Comparison of ENCODE assay signal across 17 cellular contexts in the genomic region with DNA sequence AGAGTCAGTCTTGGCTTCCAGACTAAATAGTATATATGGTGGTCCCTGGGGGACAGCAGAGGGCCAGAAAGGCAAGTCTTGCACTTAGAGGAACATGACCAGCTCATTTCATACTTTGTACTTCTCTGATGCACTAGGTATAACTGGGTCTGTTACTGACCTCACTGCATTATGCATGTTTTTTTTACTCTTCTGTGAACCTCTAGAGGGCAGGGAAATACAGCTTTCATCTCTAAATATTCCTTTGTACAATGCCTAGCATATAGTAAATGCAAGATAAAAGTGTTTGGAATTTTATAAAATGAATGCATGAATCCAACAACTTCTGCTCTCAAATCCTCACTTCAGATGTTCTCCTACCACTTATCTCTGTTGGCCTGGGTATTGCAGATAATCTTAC. TPM values are rescaled to one million over a fixed set of nuclear protein-coding genes. Genes with fewer than 3 reads are reported as not detected.
DNase-seq lines count a peak whose midpoint lies in the region; ATAC-seq and TF ChIP-seq lines count a peak whose summit lies in the region.
"Had no signal": no experiment of that assay in that cellular context is flagged by ENCODE, and none has a peak within 500 bp of the region (broad histone marks: within the 10 kb centered on the region; RNA-seq: fewer than 3 reads in every experiment).

No MANE protein-coding gene starts in this region.

- H3K36me3 Mint-ChIP-seq in activated CD4-positive, alpha-beta memory T cell treated with anti-CD3 and anti-CD28 coated beads, Interleukin-2, amount 10 ng/mL, durations not matched to agents 7 days and 5 days (ENCODE audit: low read depth) = no peaks in the 10 kb centered on the region

- H3K4me1 ChIP-seq in mucosa of descending colon (ENCODE audit: low read depth) = no peaks in the 10 kb centered on the region
- H3K4me1 ChIP-seq: BE2C had no signal

- H3K4me3 ChIP-seq in astrocyte of the cerebellum (ENCODE audit: low read depth, low read length) (no peak overlapping the region), mucosa of descending colon (no peak overlapping the region)
- H3K4me3 ChIP-seq: MG63 had no signal

- H3K27ac Mint-ChIP-seq in activated CD4-positive, alpha-beta memory T cell treated with anti-CD3 and anti-CD28 coated beads, Interleukin-2, amount 10 ng/mL, durations not matched to agents 7 days and 5 days = no peak overlapping the region
- H3K27ac Mint-ChIP-seq: CD4-positive, alpha-beta T cell had no signal

- H3K9me3 Mint-ChIP-seq in activated CD4-positive, alpha-beta memory T cell treated with anti-CD3 and anti-CD28 coated beads, Interleukin-2, amount 10 ng/mL, durations not matched to agents 7 days and 5 days = no peaks in the 10 kb centered on the region
- H3K9me3 Mint-ChIP-seq: CD4-positive, alpha-beta T cell had no signal

- peak; percentile 19 for TF ChIP-seq CTCF in GM10248 (IDR thresholded peaks at IDR 0.05; ENCODE audit: control extremely low read depth, extremely low read depth, low read depth, missing control alignments)
- TF ChIP-seq CTCF in astrocyte of the cerebellum (IDR thresholded peaks at IDR 0.05; ENCODE audit: low read depth, low read length, missing control alignments) = peak; percentile 3
- TF ChIP-seq CTCF in mucosa of descending colon (IDR thresholded peaks at IDR 0.05) = no peak

- CTCF ChIA-PET in GM10248 (lab: Yijun Ruan, JAX) = interaction anchor here (1.0 to 3.6 kb wide), 5 partner anchors 9 to 288 kb away, joined by 3 to 16 read pairs (median 5); no protein-coding TSS in a partner anchor
- CTCF ChIA-PET in activated CD4-positive, alpha-beta memory T cell treated with anti-CD3 and anti-CD28 coated beads, Interleukin-2, amount 10 ng/mL, durations not matched to agents 7 days and 5 days (lab: Charles Lee) = no interaction called here

- H3K4me1 Mint-ChIP-seq in activated CD4-positive, alpha-beta memory T cell treated with anti-CD3 and anti-CD28 coated beads, Interleukin-2, amount 10 ng/mL, durations not matched to agents 7 days and 5 days = no peaks in the 10 kb centered on the region

- no peak for TF ChIP-seq EP300 in Ishikawa (IDR thresholded peaks at IDR 0.05; ENCODE audit: borderline replicate concordance)

- H3K27me3 Mint-ChIP-seq in activated CD4-positive, alpha-beta memory T cell treated with anti-CD3 and anti-CD28 coated beads, Interleukin-2, amount 10 ng/mL, durations not matched to agents 7 days and 5 days = peaks cover 17% of the 10 kb centered on the region
- H3K27me3 Mint-ChIP-seq: CD4-positive, alpha-beta T cell had no signal

- in situ Hi-C loops in astrocyte of the cerebellum (cut with HindIII; ENCODE audit: low sequenced_read_pairs) = no loop called here

- POLR2A ChIA-PET in GM10248 (lab: Yijun Ruan, JAX) = no interaction called here
- POLR2A ChIA-PET in activated CD4-positive, alpha-beta memory T cell treated with anti-CD3 and anti-CD28 coated beads, Interleukin-2, amount 10 ng/mL, durations not matched to agents 7 days and 5 days (lab: Charles Lee) = no interaction called here

- peak; percentile 60 for ATAC-seq in mucosa of descending colon
- no peak for ATAC-seq in GM18498 (IDR thresholded peaks at IDR 0.05; ENCODE audit: unreplicated experiment)
- ATAC-seq in GM18520 (IDR thresholded peaks at IDR 0.05; ENCODE audit: unreplicated experiment) = no peak

- no peaks in the 10 kb centered on the region for H3K36me3 ChIP-seq in mucosa of descending colon (ENCODE audit: low read depth)
- H3K36me3 ChIP-seq: BE2C, MG63 had no signal

- H3K4me3 Mint-ChIP-seq in activated CD4-positive, alpha-beta memory T cell treated with anti-CD3 and anti-CD28 coated beads, Interleukin-2, amount 10 ng/mL, durations not matched to agents 7 days and 5 days = no peak overlapping the region
- H3K4me3 Mint-ChIP-seq: CD4-positive, alpha-beta T cell had no signal

- TF ChIP-seq RAD21 in Ishikawa (IDR thresholded peaks at IDR 0.05; ENCODE audit: low read depth) = peak; percentile 18; the same call in 1 of the 2 replicates

- intact Hi-C loops in mucosa of descending colon (cut with DNase I, micrococcal nuclease) = no loop called here

- DNase-seq in GM10248 (ENCODE audit: extremely low spot score) (no peak), astrocyte of the cerebellum (ENCODE audit: low read depth) (no peak), mucosa of descending colon (no peak)
- DNase-seq in activated CD4-positive, alpha-beta memory T cell treated with anti-CD3 and anti-CD28 coated beads, Interleukin-2, amount 10 ng/mL, durations not matched to agents 7 days and 5 days = no peak
- DNase-seq: BE2C; CD4-positive, alpha-beta T cell; DMS53; HCEC 1CT; MG63; NCI-H1105; NCI-H1694 treated with DMSO at 0.1 percent for 48 hours; NCI-H226; NCI-H524 treated with DMSO at 0.1 percent for 48 hours had no signal

- H3K9me3 ChIP-seq in mucosa of descending colon = no peaks in the 10 kb centered on the region
- H3K9me3 ChIP-seq: BE2C, MG63 had no signal

TF ChIP-seq in Ishikawa, 13 proteins besides CTCF, POLR2A, EP300 and RAD21:
- TF ChIP-seq USF1 (IDR thresholded peaks at IDR 0.05) (no peak), CREB1 (IDR thresholded peaks at IDR 0.05; ENCODE audit: low read depth) (no peak), NFIC (IDR thresholded peaks at IDR 0.05) (no peak), YY1 (IDR thresholded peaks at IDR 0.05; ENCODE audit: low read depth) (no peak), TEAD4 (IDR thresholded peaks at IDR 0.05) (no peak), MAX (IDR thresholded peaks at IDR 0.05) (no peak), ZBTB7A (IDR thresholded peaks at IDR 0.05; ENCODE audit: low read depth) (no peak), FOXM1 (IDR thresholded peaks at IDR 0.05; ENCODE audit: borderline replicate concordance, low read depth) (no peak), TAF1 (IDR thresholded peaks at IDR 0.05; ENCODE audit: low read depth) (no peak), CEBPB (IDR thresholded peaks at IDR 0.05) (no peak), EGR1 (IDR thresholded peaks at IDR 0.05) (no peak), TCF12 (IDR thresholded peaks at IDR 0.05; ENCODE audit: low read depth) (no peak)
- TF ChIP-seq, protein P1, sequence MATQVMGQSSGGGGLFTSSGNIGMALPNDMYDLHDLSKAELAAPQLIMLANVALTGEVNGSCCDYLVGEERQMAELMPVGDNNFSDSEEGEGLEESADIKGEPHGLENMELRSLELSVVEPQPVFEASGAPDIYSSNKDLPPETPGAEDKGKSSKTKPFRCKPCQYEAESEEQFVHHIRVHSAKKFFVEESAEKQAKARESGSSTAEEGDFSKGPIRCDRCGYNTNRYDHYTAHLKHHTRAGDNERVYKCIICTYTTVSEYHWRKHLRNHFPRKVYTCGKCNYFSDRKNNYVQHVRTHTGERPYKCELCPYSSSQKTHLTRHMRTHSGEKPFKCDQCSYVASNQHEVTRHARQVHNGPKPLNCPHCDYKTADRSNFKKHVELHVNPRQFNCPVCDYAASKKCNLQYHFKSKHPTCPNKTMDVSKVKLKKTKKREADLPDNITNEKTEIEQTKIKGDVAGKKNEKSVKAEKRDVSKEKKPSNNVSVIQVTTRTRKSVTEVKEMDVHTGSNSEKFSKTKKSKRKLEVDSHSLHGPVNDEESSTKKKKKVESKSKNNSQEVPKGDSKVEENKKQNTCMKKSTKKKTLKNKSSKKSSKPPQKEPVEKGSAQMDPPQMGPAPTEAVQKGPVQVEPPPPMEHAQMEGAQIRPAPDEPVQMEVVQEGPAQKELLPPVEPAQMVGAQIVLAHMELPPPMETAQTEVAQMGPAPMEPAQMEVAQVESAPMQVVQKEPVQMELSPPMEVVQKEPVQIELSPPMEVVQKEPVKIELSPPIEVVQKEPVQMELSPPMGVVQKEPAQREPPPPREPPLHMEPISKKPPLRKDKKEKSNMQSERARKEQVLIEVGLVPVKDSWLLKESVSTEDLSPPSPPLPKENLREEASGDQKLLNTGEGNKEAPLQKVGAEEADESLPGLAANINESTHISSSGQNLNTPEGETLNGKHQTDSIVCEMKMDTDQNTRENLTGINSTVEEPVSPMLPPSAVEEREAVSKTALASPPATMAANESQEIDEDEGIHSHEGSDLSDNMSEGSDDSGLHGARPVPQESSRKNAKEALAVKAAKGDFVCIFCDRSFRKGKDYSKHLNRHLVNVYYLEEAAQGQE (IDR thresholded peaks at IDR 0.05; ENCODE audit: low read depth) = no peak

RNA-seq across cellular contexts. Expression of gene ARL14, which starts 23.4 kb away (rescaled TPM):
- total RNA-seq in mucosa of descending colon = 10 to 100 TPM; 11.6 to 40.4 (median 22.2) TPM
- total RNA-seq in activated CD4-positive, alpha-beta memory T cell treated with anti-CD3 and anti-CD28 coated beads, Interleukin-2, amount 10 ng/mL, durations not matched to agents 7 days and 5 days = not detected
- total RNA-seq: CD4-positive, alpha-beta T cell; RPMI7951 had no signal

Comparison
In these comparisons a context has a peak if more than half of its experiments do, and no peak if none do; other contexts are left out.
1. RNA of gene ARL14, which starts 23.4 kb away (total RNA-seq): 11.6 to 40.4 TPM in mucosa of descending colon; not detected in activated CD4-positive, alpha-beta memory T cell treated with anti-CD3 and anti-CD28 coated beads, Interleukin-2, amount 10 ng/mL, durations not matched to agents 7 days and 5 days; every median in the first group is over 10 times any median in the second.